Comparison of ENCODE assay signal across 15 cellular contexts in the genomic region with DNA sequence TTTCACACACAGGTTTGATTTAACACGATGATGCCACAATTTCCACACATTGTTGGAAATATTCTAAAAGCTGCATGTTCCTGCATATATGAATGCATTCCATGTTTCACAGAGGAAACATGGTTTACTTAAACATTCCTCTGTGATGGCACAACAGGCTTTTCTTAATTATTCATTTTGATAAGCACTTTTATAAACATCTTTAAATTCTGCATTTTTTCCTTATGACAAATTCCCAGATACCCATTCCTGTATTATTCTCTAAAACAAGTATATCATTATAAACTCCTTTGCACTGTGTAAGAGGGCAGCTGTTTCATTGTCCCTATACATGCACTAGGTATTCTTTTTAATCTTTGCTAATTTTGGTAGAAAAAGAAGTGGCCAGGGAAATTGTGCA.
A peak's percentile ranks its signal among the peaks of the same experiment; 100 is the strongest.
DNase-seq lines count a peak whose midpoint lies in the region; TF ChIP-seq lines count a peak whose summit lies in the region.
"Had no signal": no experiment of that assay in that cellular context is flagged by ENCODE, and none has a peak within 500 bp of the region (broad histone marks: within the 10 kb centered on the region; RNA-seq: fewer than 3 reads in every experiment).

No MANE protein-coding gene starts in this region.

- H3K79me2 ChIP-seq in smooth muscle cell (ENCODE audit: low read depth): no peaks in the 10 kb centered on the region

- no peak for TF ChIP-seq CTCF in smooth muscle cell (IDR thresholded peaks at IDR 0.05; ENCODE audit: borderline replicate concordance, insufficient read depth, poor library complexity, severe bottlenecking)
- TF ChIP-seq CTCF in RWPE1 (conservative IDR thresholded peaks at IDR 0.05; ENCODE audit: low read depth): no peak

- H3K27me3 ChIP-seq in smooth muscle cell (ENCODE audit: low read depth): no peaks in the 10 kb centered on the region

- peak overlapping the region; percentile 49 for H3K27ac ChIP-seq in smooth muscle cell (ENCODE audit: low read depth)
- H3K27ac ChIP-seq in RWPE1: no peak overlapping the region

- no peaks in the 10 kb centered on the region for H3K9me3 ChIP-seq in smooth muscle cell (replicated peaks; ENCODE audit: low read depth)
- H3K9me3 ChIP-seq: HAP-1 had no signal

- peaks cover 4% of the 10 kb centered on the region for H3F3A ChIP-seq in smooth muscle cell (ENCODE audit: low read depth)

- H4K20me1 ChIP-seq in smooth muscle cell (ENCODE audit: low read depth): no peaks in the 10 kb centered on the region

- H3K36me3 ChIP-seq in smooth muscle cell (ENCODE audit: low read depth): no peaks in the 10 kb centered on the region
- H3K36me3 ChIP-seq: HAP-1 had no signal

- H3K4me2 ChIP-seq in smooth muscle cell: peak overlapping the region; percentile 40

- POLR2A ChIA-PET in RWPE1 (lab: Yijun Ruan, JAX; ENCODE audit: low non-redundant PET): no interaction called here

- peaks cover 25% of the 10 kb centered on the region for H3K4me1 ChIP-seq in smooth muscle cell (ENCODE audit: low read depth)
- H3K4me1 ChIP-seq: HAP-1 had no signal

- no peak overlapping the region for H3K9ac ChIP-seq in smooth muscle cell (ENCODE audit: low read depth)

- no peak overlapping the region for H2AFZ ChIP-seq in smooth muscle cell (ENCODE audit: low read depth)

- CTCF ChIA-PET in RWPE1 (lab: Yijun Ruan, JAX): interaction anchor here (0.7 kb wide), 1 partner anchor 157 kb away, joined by 3 read pairs; no protein-coding TSS in a partner anchor

- peak; percentile 54 for DNase-seq in EH (ENCODE audit: low read depth)
- DNase-seq in amniotic epithelial cell (ENCODE audit: low read depth): peak; percentile 67
- DNase-seq in fibroblast of peridontal ligament (ENCODE audit: extremely low read depth): peak; percentile 24
- no peak for DNase-seq in smooth muscle cell (lab: John Stamatoyannopoulos, UW; ENCODE audit: unreplicated experiment)
- no peak for DNase-seq in NCI-H524 (lab: John Stamatoyannopoulos, UW)
- DNase-seq in RWPE1 (ENCODE audit: low spot score): no peak
- no peak for DNase-seq in stimulated activated CD4-positive, alpha-beta T cell treated with anti-CD3 and anti-CD28 coated beads, Interleukin-1b, Interleukin-23, amount 100 ng/mL, for 48 hours
- DNase-seq: 8988T; ACHN; C1 segment of cervical spinal cord; Calu3; CD4-positive, alpha-beta T cell; DMS 273 treated with DMSO at 0.1 percent for 48 hours; GOT3 had no signal

- 68% methylated on average over 1 of the region's 1 CpG for WGBS in smooth muscle cell (ENCODE audit: low lambda C conversion rate)

- H3K4me3 ChIP-seq in smooth muscle cell: no peak overlapping the region
- H3K4me3 ChIP-seq: HAP-1 had no signal

Comparison
In these comparisons a context has a peak if more than half of its experiments do, and no peak if none do; other contexts are left out.
1. DNase-seq: peak in EH (single experiment), amniotic epithelial cell (single experiment) and fibroblast of peridontal ligament (single experiment); none in smooth muscle cell (single experiment), NCI-H524 (0 of 2), RWPE1 (single experiment) and stimulated activated CD4-positive, alpha-beta T cell treated with anti-CD3 and anti-CD28 coated beads, Interleukin-1b, Interleukin-23, amount 100 ng/mL, for 48 hours (single experiment).